ENCODE assay signal across 6 cellular contexts in the genomic region with DNA sequence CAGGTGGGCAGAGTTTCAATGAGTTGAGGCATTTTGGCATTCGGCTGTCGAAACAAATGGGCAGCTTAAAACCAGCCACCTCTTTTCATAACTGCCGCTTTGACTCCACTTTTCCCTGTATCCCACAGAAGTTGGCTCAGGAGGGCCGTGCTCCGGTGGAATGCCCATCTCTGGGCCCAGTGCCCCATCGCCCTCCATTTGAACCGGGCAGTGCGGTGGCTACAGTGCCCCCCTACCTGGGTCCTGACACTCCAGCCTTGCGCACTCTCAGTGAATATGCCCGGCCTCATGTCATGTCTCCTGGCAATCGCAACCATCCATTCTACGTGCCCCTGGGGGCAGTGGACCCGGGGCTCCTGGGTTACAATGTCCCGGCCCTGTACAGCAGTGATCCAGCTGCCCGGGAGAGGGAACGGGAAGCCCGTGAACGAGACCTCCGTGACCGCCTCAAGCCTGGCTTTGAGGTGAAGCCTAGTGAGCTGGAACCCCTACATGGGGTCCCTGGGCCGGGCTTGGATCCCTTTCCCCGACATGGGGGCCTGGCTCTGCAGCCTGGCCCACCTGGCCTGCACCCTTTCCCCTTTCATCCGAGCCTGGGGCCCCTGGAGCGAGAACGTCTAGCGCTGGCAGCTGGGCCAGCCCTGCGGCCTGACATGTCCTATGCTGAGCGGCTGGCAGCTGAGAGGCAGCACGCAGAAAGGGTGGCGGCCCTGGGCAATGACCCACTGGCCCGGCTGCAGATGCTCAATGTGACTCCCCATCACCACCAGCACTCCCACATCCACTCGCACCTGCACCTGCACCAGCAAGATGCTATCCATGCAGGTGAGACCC. TPM values are rescaled to one million over a fixed set of nuclear protein-coding genes. Genes with fewer than 3 reads are reported as not detected.
DNase-seq lines count a peak whose midpoint lies in the region; ATAC-seq and TF ChIP-seq lines count a peak whose summit lies in the region.

No MANE protein-coding gene starts in this region.

- DNase-seq in Calu3 (no peak), adipocyte (ENCODE audit: low read depth) (no peak), HuH-7 (ENCODE audit: low spot score) (no peak), NOMO-1 treated with DMSO at 0.1 percent for 48 hours (lab: John Stamatoyannopoulos, UW; ENCODE audit: unreplicated experiment) (no peak)

- peaks cover 54% of the 10 kb centered on the region for H3K4me1 ChIP-seq in adipocyte (ENCODE audit: control insufficient read depth, insufficient read depth, low read length)
- H3K4me1 ChIP-seq in muscle layer of colon (ENCODE audit: insufficient read depth, low read length) = peaks cover 37% of the 10 kb centered on the region

- peak overlapping the region; percentile 92 for H3K9ac ChIP-seq in adipocyte (ENCODE audit: low read length)
- H3K9ac ChIP-seq in muscle layer of colon (ENCODE audit: low read length) = peak overlapping the region; percentile 74

- peak overlapping the region; percentile 75 for H3K4me3 Mint-ChIP-seq in Calu3 (ENCODE audit: low read depth, unreplicated experiment)

- H3K27ac Mint-ChIP-seq in Calu3 (ENCODE audit: unreplicated experiment) = peak overlapping the region; percentile 93

- no peak for TF ChIP-seq CTCF in Calu3 (IDR thresholded peaks at IDR 0.05; ENCODE audit: unreplicated experiment)

- peaks cover 6% of the 10 kb centered on the region for H3K27me3 Mint-ChIP-seq in Calu3 (ENCODE audit: unreplicated experiment)

- H3K36me3 ChIP-seq in adipocyte (ENCODE audit: control insufficient read depth, insufficient read depth, low read length, severe bottlenecking) (peaks cover 57% of the 10 kb centered on the region), muscle layer of colon (ENCODE audit: insufficient read depth, low read length) (peaks cover 38% of the 10 kb centered on the region)

- peaks cover 37% of the 10 kb centered on the region for H3K4me1 Mint-ChIP-seq in Calu3 (ENCODE audit: low read depth, unreplicated experiment)

- H3K27ac ChIP-seq in muscle layer of colon (ENCODE audit: low read depth, low read length) = peak overlapping the region; percentile 85

- CTCF ChIA-PET in Calu3 (lab: Charles Lee) = interaction anchor here (0.6 to 1.2 kb wide), 6 partner anchors 10 to 69 kb away, joined by 3 to 10 read pairs (median 6); no protein-coding TSS in a partner anchor

- TSS peak; percentile 10 for BruUV-seq in Calu3 (replicated peaks; lab: Mats Ljungman, UMichigan)

- H3K36me3 Mint-ChIP-seq in Calu3 (ENCODE audit: insufficient read depth, unreplicated experiment) = peaks cover 92% of the 10 kb centered on the region

- H3K4me3 ChIP-seq in adipocyte (ENCODE audit: low read length) (peak overlapping the region; percentile 81), muscle layer of colon (ENCODE audit: low read depth in 1 of 2, low read length in 2 of 2) (peak overlapping the region in 1 of 2 donors; percentile 70)

- intact Hi-C loops in Calu3 (cut with micrococcal nuclease; ENCODE audit: unreplicated experiment) = no loop called here

- H3K9me3 Mint-ChIP-seq in Calu3 (ENCODE audit: low read depth, unreplicated experiment) = no peaks in the 10 kb centered on the region

- no peaks in the 10 kb centered on the region for H3K27me3 ChIP-seq in adipocyte (replicated peaks; ENCODE audit: control insufficient read depth, insufficient read depth, low read length)
- H3K27me3 ChIP-seq in muscle layer of colon (ENCODE audit: control insufficient read depth in 1 of 2, insufficient read depth in 2 of 2, low read length in 2 of 2) = no peaks in the 10 kb centered on the region

- no peak for ATAC-seq in HG03432 (IDR thresholded peaks at IDR 0.05; ENCODE audit: unreplicated experiment)

- H3K9me3 ChIP-seq in adipocyte (ENCODE audit: control insufficient read depth, low read length) (no peaks in the 10 kb centered on the region), muscle layer of colon (ENCODE audit: low read length) (no peaks in the 10 kb centered on the region)

RNA-seq across cellular contexts. Expression of a gene that starts 5.0 kb away (rescaled TPM):
- total RNA-seq in Calu3 (2022) = not detected in 2 replicates

RNA-seq across cellular contexts. Expression of a gene that starts 5.3 kb away (rescaled TPM):
- 96.7 and 103 TPM in 2 replicates for total RNA-seq in Calu3 (2022)

RNA-seq across cellular contexts. Expression of a gene that starts 10.8 kb away (rescaled TPM):
- 59.9 and 62.0 TPM in 2 replicates for total RNA-seq in Calu3 (2022)

RNA-seq across cellular contexts. Expression of a gene that starts 12.6 kb away (rescaled TPM):
- total RNA-seq in Calu3 (2022) = 42.4 and 46.3 TPM in 2 replicates

RNA-seq across cellular contexts. Expression of a gene that starts 24.2 kb away (rescaled TPM):
- 14.5 and 16.1 TPM in 2 replicates for total RNA-seq in Calu3 (2022)
